Comparison of ENCODE assay signal across 8 cellular contexts in genomic region chr1:155084722-155085503, GRCh38. TPM values are rescaled to one million over a fixed set of nuclear protein-coding genes. Genes with fewer than 3 reads are reported as not detected.
DNase-seq lines count a peak whose midpoint lies in the region; TF ChIP-seq lines count a peak whose summit lies in the region.

No MANE protein-coding gene starts in this region.

- peak overlapping the region; percentile 98 for H3K4me3 Mint-ChIP-seq in HFFc6
- H3K4me3 Mint-ChIP-seq in activated naive CD4-positive, alpha-beta T cell treated with anti-CD3 and anti-CD28 coated beads for 36 hours, result peak overlapping the region; percentile 95

- H3K9me3 ChIP-seq in SJSA1 (replicated peaks), result no peaks in the 10 kb centered on the region

- H3K27ac ChIP-seq in SJSA1, result no peak overlapping the region

- peak overlapping the region; percentile 83 for H3K27ac Mint-ChIP-seq in HFFc6
- peak overlapping the region; percentile 88 for H3K27ac Mint-ChIP-seq in activated naive CD4-positive, alpha-beta T cell treated with anti-CD3 and anti-CD28 coated beads for 36 hours

- H3K36me3 ChIP-seq in GM06990 (ENCODE audit: control insufficient read depth, insufficient read depth, low read length) (no peaks in the 10 kb centered on the region), SJSA1 (no peaks in the 10 kb centered on the region)

- TF ChIP-seq CTCF in GM06990 (IDR thresholded peaks at IDR 0.05; ENCODE audit: insufficient read depth, low read length, poor library complexity, severe bottlenecking) (peak; percentile 93), HFFc6 (IDR thresholded peaks at IDR 0.05) (peak; percentile 88)

- H3K36me3 Mint-ChIP-seq in HFFc6 (ENCODE audit: low read depth), result no peaks in the 10 kb centered on the region
- H3K36me3 Mint-ChIP-seq in activated naive CD4-positive, alpha-beta T cell treated with anti-CD3 and anti-CD28 coated beads for 36 hours (ENCODE audit: low read depth), result no peaks in the 10 kb centered on the region

- peak overlapping the region; percentile 72 for H3K4me3 ChIP-seq in GM06990 (replicated peaks; ENCODE audit: low read depth, low read length)
- H3K4me3 ChIP-seq in SJSA1, result peak overlapping the region; percentile 46

- H3K4me1 ChIP-seq in SJSA1 (replicated peaks), result peaks cover 50% of the 10 kb centered on the region

- intact Hi-C loops in activated naive CD4-positive, alpha-beta T cell treated with anti-CD3 and anti-CD28 coated beads for 36 hours (cut with micrococcal nuclease), result loop anchor here (1.0 to 5.0 kb wide), 9 partner anchors 14 to 526 kb away; partner anchors contain the start of genes ADAM15, CKS1B, EFNA4 and UBE2Q1

- peak; percentile 98 for DNase-seq in GM06990 (ENCODE audit: extremely low read depth, insufficient read length)
- peak; percentile 89 for DNase-seq in HFFc6
- peak; percentile 89 for DNase-seq in MV-4-11 (lab: John Stamatoyannopoulos, UW)
- DNase-seq in SJSA1 (ENCODE audit: low read depth in 1 of 2, low spot score in 2 of 2), result peak; percentile 94 to 98
- peak; percentile 94 for DNase-seq in activated naive CD4-positive, alpha-beta T cell treated with anti-CD3 and anti-CD28 coated beads for 36 hours
- DNase-seq in germinal center (ENCODE audit: low spot score), result peak; percentile 94
- peak; percentile 60 for DNase-seq in non-pigmented ciliary epithelial cell (ENCODE audit: low read depth)
- peak; percentile 95 for DNase-seq in superior temporal gyrus (ENCODE audit: extremely low spot score)

- CTCF ChIA-PET in activated naive CD4-positive, alpha-beta T cell treated with anti-CD3 and anti-CD28 coated beads for 36 hours (lab: Charles Lee), result interaction anchor here (0.6 to 4.6 kb wide), 47 partner anchors 9 to 525 kb away, joined by 3 to 75 read pairs (median 4); partner anchors contain the start of genes ADAM15, CLK2, EFNA4 and KRTCAP2

- peaks cover 34% of the 10 kb centered on the region for H3K27me3 Mint-ChIP-seq in HFFc6 (ENCODE audit: insufficient read depth)
- H3K27me3 Mint-ChIP-seq in activated naive CD4-positive, alpha-beta T cell treated with anti-CD3 and anti-CD28 coated beads for 36 hours (ENCODE audit: low read depth), result peaks cover 33% of the 10 kb centered on the region

- peaks cover 3% of the 10 kb centered on the region for H3K27me3 ChIP-seq in GM06990 (replicated peaks; ENCODE audit: control insufficient read depth, insufficient read depth, low read length)
- peaks cover 41% of the 10 kb centered on the region for H3K27me3 ChIP-seq in SJSA1 (replicated peaks)

- H3K9me3 Mint-ChIP-seq in HFFc6, result no peaks in the 10 kb centered on the region
- H3K9me3 Mint-ChIP-seq in activated naive CD4-positive, alpha-beta T cell treated with anti-CD3 and anti-CD28 coated beads for 36 hours, result no peaks in the 10 kb centered on the region

- peaks cover 21% of the 10 kb centered on the region for H3K4me1 Mint-ChIP-seq in HFFc6 (ENCODE audit: low read depth)
- peaks cover 34% of the 10 kb centered on the region for H3K4me1 Mint-ChIP-seq in activated naive CD4-positive, alpha-beta T cell treated with anti-CD3 and anti-CD28 coated beads for 36 hours (ENCODE audit: low read depth)

RNA-seq across cellular contexts. Expression of gene EFNA3, which starts 6.3 kb away (rescaled TPM):
- total RNA-seq in HFFc6 (2021; fragmentation: NEBNext Ultra II Directional; extraction: Animal tissue kit (Norgen Biotek cat#: 25700)), result under 1 TPM; 0.25 to 0.87 (median 0.55) TPM
- 0.21 and 0.85 TPM in 2 replicates for total RNA-seq in SJSA1 (2014; rRNA removed; shearing (Covaris generic))
- total RNA-seq in activated naive CD4-positive, alpha-beta T cell treated with anti-CD3 and anti-CD28 coated beads for 36 hours, result 1 to 10 TPM; 1.3 to 2.5 TPM

RNA-seq across cellular contexts. Expression of gene EFNA4, which starts 21.4 kb away (rescaled TPM):
- total RNA-seq in HFFc6 (2021; fragmentation: NEBNext Ultra II Directional; extraction: Animal tissue kit (Norgen Biotek cat#: 25700)), result 1 to 10 TPM; 3.6 to 5.6 (median 4.8) TPM
- total RNA-seq in SJSA1 (2014; rRNA removed; shearing (Covaris generic)), result 4.7 and 4.8 TPM in 2 replicates
- 1 to 10 TPM; 3.3 to 4.5 TPM for total RNA-seq in activated naive CD4-positive, alpha-beta T cell treated with anti-CD3 and anti-CD28 coated beads for 36 hours

RNA-seq across cellular contexts. Expression of gene ADAM15, which starts 33.8 kb away (rescaled TPM):
- total RNA-seq in HFFc6 (2021; fragmentation: NEBNext Ultra II Directional; extraction: Animal tissue kit (Norgen Biotek cat#: 25700)), result 10 to 100 TPM; 51.1 to 66.9 (median 63.7) TPM
- total RNA-seq in SJSA1 (2014; rRNA removed; shearing (Covaris generic)), result 27.0 and 32.0 TPM in 2 replicates
- total RNA-seq in activated naive CD4-positive, alpha-beta T cell treated with anti-CD3 and anti-CD28 coated beads for 36 hours, result 10 to 100 TPM; 53.8 to 55.8 TPM

RNA-seq across cellular contexts. Expression of gene EFNA1, which starts 42.8 kb away (rescaled TPM):
- under 1 TPM in 1 of 6 experiments, not detected in 5; 0.19 TPM for total RNA-seq in HFFc6 (2021; fragmentation: NEBNext Ultra II Directional; extraction: Animal tissue kit (Norgen Biotek cat#: 25700))
- 0.89 and 0.91 TPM in 2 replicates for total RNA-seq in SJSA1 (2014; rRNA removed; shearing (Covaris generic))
- total RNA-seq in activated naive CD4-positive, alpha-beta T cell treated with anti-CD3 and anti-CD28 coated beads for 36 hours, result under 1 TPM; 0.26 to 0.32 TPM

RNA-seq across cellular contexts. Expression of gene SLC50A1, which starts 50.7 kb away (rescaled TPM):
- total RNA-seq in HFFc6 (2021; fragmentation: NEBNext Ultra II Directional; extraction: Animal tissue kit (Norgen Biotek cat#: 25700)), result 10 to 100 TPM; 23.5 to 36.4 (median 29.5) TPM
- total RNA-seq in SJSA1 (2014; rRNA removed; shearing (Covaris generic)), result 9.9 and 23.4 TPM in 2 replicates
- total RNA-seq in activated naive CD4-positive, alpha-beta T cell treated with anti-CD3 and anti-CD28 coated beads for 36 hours, result 10 to 100 TPM; 48.4 to 52.7 TPM
